In the genomic region with DNA sequence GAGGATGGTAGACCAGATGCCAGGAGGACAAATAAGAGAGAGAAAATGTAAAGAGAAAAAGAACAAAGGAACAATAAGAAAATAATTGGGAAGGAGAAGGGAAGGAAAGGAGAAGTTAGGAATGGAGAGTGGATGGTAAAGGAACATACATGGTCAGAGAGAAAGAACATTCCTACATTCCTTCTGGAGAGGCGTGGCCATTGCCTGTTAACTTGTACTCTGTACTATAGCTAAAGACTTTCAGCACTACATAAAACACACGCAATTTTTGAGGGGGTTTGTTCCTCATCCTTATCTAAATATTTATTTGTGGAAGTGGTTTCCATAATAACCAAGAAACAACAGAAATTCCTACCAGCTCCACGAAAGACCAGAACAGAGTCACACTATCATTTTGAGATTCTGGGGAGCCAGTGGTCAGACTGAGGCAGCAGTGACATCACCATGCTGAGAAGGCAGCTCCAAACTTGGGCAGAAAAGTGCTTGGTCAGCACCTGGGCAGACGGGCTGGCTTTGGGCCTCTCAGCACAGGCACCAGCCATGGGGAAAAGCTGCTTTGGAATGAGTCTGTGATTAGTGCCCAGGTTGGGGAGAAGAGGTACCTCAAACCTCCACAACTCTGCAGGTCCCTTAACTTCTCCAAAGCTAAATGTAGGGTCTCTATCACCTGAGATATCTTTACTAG, we compare ENCODE assay signal across 1 cellular context.
A peak's percentile ranks its signal among the peaks of the same experiment; 100 is the strongest.
TF ChIP-seq lines count a peak whose summit lies in the region.

No MANE protein-coding gene starts in this region.

TF ChIP-seq in IMR-90, 13 proteins besides CTCF, POLR2A, EP300 and RAD21:
- TF ChIP-seq RFX5 (IDR thresholded peaks at IDR 0.05; ENCODE audit: low read depth, low read length) (no peak), MAFK (IDR thresholded peaks at IDR 0.05; ENCODE audit: low read depth, low read length) (peak; percentile 73), MXI1 (IDR thresholded peaks at IDR 0.05; ENCODE audit: borderline replicate concordance, low read depth, low read length) (no peak), FOS (IDR thresholded peaks at IDR 0.05; ENCODE audit: low read depth, low read length) (no peak)
